In genomic region chr10:104300736-104301292, GRCh38 we compare ENCODE assay signal across 8 cellular contexts. TPM values are rescaled to one million over a fixed set of nuclear protein-coding genes. Genes with fewer than 3 reads are reported as not detected.
DNase-seq lines count a peak whose midpoint lies in the region; ATAC-seq and TF ChIP-seq lines count a peak whose summit lies in the region.

No MANE protein-coding gene starts in this region.

- H3K4me2 ChIP-seq in smooth muscle cell = peak overlapping the region; percentile 74

- peaks cover 4% of the 10 kb centered on the region for H3K4me1 ChIP-seq in smooth muscle cell (ENCODE audit: low read depth)

- H3K27me3 Mint-ChIP-seq in MCF 10A (ENCODE audit: insufficient read depth, unreplicated experiment) = no peaks in the 10 kb centered on the region

- H3K4me3 Mint-ChIP-seq in MCF 10A (ENCODE audit: unreplicated experiment) = no peak overlapping the region

- H3K9me3 Mint-ChIP-seq in MCF 10A (ENCODE audit: unreplicated experiment) = peaks cover 6% of the 10 kb centered on the region

- H3K79me2 ChIP-seq in smooth muscle cell (ENCODE audit: low read depth) = no peaks in the 10 kb centered on the region

- CTCF ChIA-PET in MCF 10A (lab: Yijun Ruan, JAX) = interaction anchor here (0.9 to 13.1 kb wide), 10 partner anchors 10 to 53 kb away, joined by 3 to 316 read pairs (median 7); partner anchors contain the start of genes CFAP58 and ITPRIP

- no peak overlapping the region for H3K4me3 ChIP-seq in smooth muscle cell

- peak overlapping the region; percentile 93 for H3K27ac Mint-ChIP-seq in MCF 10A (ENCODE audit: low read depth, unreplicated experiment)

- no peaks in the 10 kb centered on the region for H3K36me3 ChIP-seq in smooth muscle cell (ENCODE audit: low read depth)

- ATAC-seq in HG02759 (IDR thresholded peaks at IDR 0.05; ENCODE audit: unreplicated experiment) = peak; percentile 49

- TF ChIP-seq CTCF in MCF 10A (IDR thresholded peaks at IDR 0.05; ENCODE audit: unreplicated experiment) = no peak
- no peak for TF ChIP-seq CTCF in smooth muscle cell (IDR thresholded peaks at IDR 0.05; ENCODE audit: borderline replicate concordance, insufficient read depth, poor library complexity, severe bottlenecking)

- peak overlapping the region; percentile 96 for H3K9ac ChIP-seq in smooth muscle cell (ENCODE audit: low read depth)

- H3K36me3 Mint-ChIP-seq in MCF 10A (ENCODE audit: insufficient read depth, unreplicated experiment) = peaks cover 23% of the 10 kb centered on the region

- H3F3A ChIP-seq in smooth muscle cell (ENCODE audit: low read depth) = peaks cover 7% of the 10 kb centered on the region

- H3K4me1 Mint-ChIP-seq in MCF 10A (ENCODE audit: insufficient read depth, unreplicated experiment) = peaks cover 34% of the 10 kb centered on the region

- peak overlapping the region; percentile 98 for H3K27ac ChIP-seq in smooth muscle cell (ENCODE audit: low read depth)

- WGBS in smooth muscle cell (ENCODE audit: low lambda C conversion rate) = 20% methylated on average over 7 of the region's 7 CpGs

- H3K9me3 ChIP-seq in smooth muscle cell (replicated peaks; ENCODE audit: low read depth) = no peaks in the 10 kb centered on the region

- H3K27me3 ChIP-seq in smooth muscle cell (ENCODE audit: low read depth) = no peaks in the 10 kb centered on the region

- DNase-seq in NCI-H69 (lab: John Stamatoyannopoulos, UW) = peak; percentile 96
- DNase-seq in MCF 10A (ENCODE audit: unreplicated experiment) = peak; percentile 90
- peak; percentile 85 for DNase-seq in kidney glomerular epithelial cell (lab: John Stamatoyannopoulos, UW)
- peak; percentile 43 for DNase-seq in smooth muscle cell (lab: John Stamatoyannopoulos, UW; ENCODE audit: unreplicated experiment)
- DNase-seq in stimulated activated CD4-positive, alpha-beta T cell treated with anti-CD3 and anti-CD28 coated beads, Interleukin-1b, Interleukin-23, amount 100 ng/mL, for 48 hours = no peak
- DNase-seq in effector CD4-positive, alpha-beta T cell = no peak
- DNase-seq in NCI-H187 treated with DMSO at 0.1 percent for 48 hours (lab: John Stamatoyannopoulos, UW) = no peak

- intact Hi-C loops in MCF 10A (cut with micrococcal nuclease) = loop anchor here (1.0 to 2.0 kb wide), 3 partner anchors 10 to 38 kb away; partner anchors contain the start of gene ITPRIP

- no peaks in the 10 kb centered on the region for H4K20me1 ChIP-seq in smooth muscle cell (ENCODE audit: low read depth)

- no peak overlapping the region for H2AFZ ChIP-seq in smooth muscle cell (ENCODE audit: low read depth)

- POLR2A ChIA-PET in MCF 10A (lab: Yijun Ruan, JAX) = interaction anchor here (0.5 to 1.6 kb wide), 7 partner anchors 9 to 176 kb away, joined by 3 to 4 read pairs (median 4); no protein-coding TSS in a partner anchor

- BruUV-seq in MCF 10A (replicated peaks; lab: Mats Ljungman, UMichigan) = TSS peak; percentile 82

RNA-seq across cellular contexts. Expression of gene GSTO2, which starts 31.8 kb away (rescaled TPM):
- total RNA-seq in MCF 10A (2022) (33.8 and 40.9 TPM in 2 replicates), smooth muscle cell (1.8 and 2.1 TPM in 2 replicates)
- polyA plus RNA-seq in smooth muscle cell = 3.7 and 4.9 TPM in 2 replicates

RNA-seq across cellular contexts. Expression of gene ITPRIP, which starts 37.5 kb away (rescaled TPM):
- total RNA-seq in MCF 10A (2022) (29.4 and 29.8 TPM in 2 replicates), smooth muscle cell (26.5 and 33.6 TPM in 2 replicates)
- 44.5 and 59.3 TPM in 2 replicates for polyA plus RNA-seq in smooth muscle cell

RNA-seq across cellular contexts. Expression of gene GSTO1, which starts 46.1 kb away (rescaled TPM):
- total RNA-seq in MCF 10A (2022) (54.6 and 61.8 TPM in 2 replicates), smooth muscle cell (293 and 297 TPM in 2 replicates)
- polyA plus RNA-seq in smooth muscle cell = 407 and 440 TPM in 2 replicates

RNA-seq across cellular contexts. Expression of gene CFAP58, which starts 52.8 kb away (rescaled TPM):
- total RNA-seq in MCF 10A (2022) (0.89 and 1.1 TPM in 2 replicates), smooth muscle cell (0.04 and 0.54 TPM in 2 replicates)
- polyA plus RNA-seq in smooth muscle cell = 0.39 and 0.73 TPM in 2 replicates

Comparison
In these comparisons a context has a peak if more than half of its experiments do, and no peak if none do; other contexts are left out.
1. DNase-seq: peak in NCI-H69 (single experiment), MCF 10A (single experiment), kidney glomerular epithelial cell (single experiment) and smooth muscle cell (single experiment); none in stimulated activated CD4-positive, alpha-beta T cell treated with anti-CD3 and anti-CD28 coated beads, Interleukin-1b, Interleukin-23, amount 100 ng/mL, for 48 hours (single experiment), effector CD4-positive, alpha-beta T cell (single experiment) and NCI-H187 treated with DMSO at 0.1 percent for 48 hours (single experiment).
2. RNA of gene GSTO2, which starts 31.8 kb away (total RNA-seq): 33.8 to 40.9 TPM in MCF 10A; 1.8 to 2.1 TPM in smooth muscle cell; every median in the first group is over 10 times any median in the second.